In genomic region chr15:63610209-63610841, GRCh38 we compare ENCODE assay signal across 9 cellular contexts. TPM values are rescaled to one million over a fixed set of nuclear protein-coding genes. Genes with fewer than 3 reads are reported as not detected.
A peak's percentile ranks its signal among the peaks of the same experiment; 100 is the strongest.
DNase-seq lines count a peak whose midpoint lies in the region; ATAC-seq and TF ChIP-seq lines count a peak whose summit lies in the region.
"Had no signal": no experiment of that assay in that cellular context is flagged by ENCODE, and none has a peak within 500 bp of the region (broad histone marks: within the 10 kb centered on the region; RNA-seq: fewer than 3 reads in every experiment).

No MANE protein-coding gene starts in this region.

- 0 out of 2 replicates have a peak overlapping the region, but pooled peaks have one; percentile 29 for H2AFZ ChIP-seq in SK-N-SH (ENCODE audit: low read depth)

- DNase-seq in D341Med (ENCODE audit: low spot score) = peak; percentile 80
- peak; percentile 92 for DNase-seq in NAMALWA (ENCODE audit: low spot score)
- DNase-seq in SK-N-SH = peak; percentile 79
- peak; percentile 41 for DNase-seq in activated naive CD8-positive, alpha-beta T cell treated with anti-CD3 and anti-CD28 coated beads, Interleukin-2, amount 50 U/mL, for 16 hours (ENCODE audit: low read depth, low spot score)
- DNase-seq in Right ventricle myocardium superior = peak; percentile 65
- peak; percentile 92 for DNase-seq in pons (ENCODE audit: low spot score)
- DNase-seq in ureter (ENCODE audit: low spot score) = peak; percentile 79

- peak; percentile 87 for TF ChIP-seq RAD21 in SK-N-SH (IDR thresholded peaks at IDR 0.05; ENCODE audit: low read length)

- no peaks in the 10 kb centered on the region for H3K9me2 ChIP-seq in SK-N-SH

- H3K4me3 ChIP-seq in SK-N-SH (ENCODE audit: low read depth in 2 of 2, low read length in 1 of 2) = no peak overlapping the region; a peak in 1 of 4 replicates

- intact Hi-C loops in Right ventricle myocardium superior (cut with DNase I) = no loop called here

- ATAC-seq in GM21737 (IDR thresholded peaks at IDR 0.05; ENCODE audit: unreplicated experiment) (peak; percentile 69), Right ventricle myocardium superior (ENCODE audit: poor library complexity) (peak; percentile 77)

- no peaks in the 10 kb centered on the region for H3K27me3 ChIP-seq in SK-N-SH (ENCODE audit: insufficient read depth)

- H3K9ac ChIP-seq in SK-N-SH = no peak overlapping the region; the same call in 1 of the 2 replicates

- H3K4me1 ChIP-seq in SK-N-SH (ENCODE audit: control insufficient read depth in 1 of 2, insufficient read depth in 2 of 2, low read depth in 1 of 2, low read length in 1 of 2) = peaks cover 10 to 20% of the 10 kb centered on the region in 2 experiments

- no peaks in the 10 kb centered on the region for H3K9me3 ChIP-seq in SK-N-SH

- POLR2A ChIA-PET in SK-N-SH (lab: Yijun Ruan, JAX) = interaction anchor here (1.0 kb wide), 1 partner anchor 9 kb away, joined by 3 read pairs; no protein-coding TSS in a partner anchor

- H3K4me2 ChIP-seq in SK-N-SH = peak overlapping the region; percentile 54

- H3F3A ChIP-seq in SK-N-SH (replicated peaks; ENCODE audit: insufficient read depth) = peaks cover 18% of the 10 kb centered on the region

- no peak for TF ChIP-seq EP300 in SK-N-SH (IDR thresholded peaks at IDR 0.05; ENCODE audit: borderline replicate concordance in 1 of 2, low read depth in 1 of 2, low read length in 1 of 2)

- no peaks in the 10 kb centered on the region for H4K20me1 ChIP-seq in SK-N-SH (ENCODE audit: insufficient read depth)

- WGBS in SK-N-SH (ENCODE audit: low lambda C conversion rate) = 4% methylated on average over 6 of the region's 6 CpGs

- H3K79me2 ChIP-seq in SK-N-SH (ENCODE audit: insufficient read depth) = no peaks in the 10 kb centered on the region

- H3K36me3 ChIP-seq in SK-N-SH (replicated peaks in 1 of 2; ENCODE audit: control insufficient read depth in 1 of 2, insufficient read depth in 2 of 2, low read length in 1 of 2) = peaks cover 15 to 33% of the 10 kb centered on the region in 2 experiments

- H3K27ac ChIP-seq in SK-N-SH (ENCODE audit: low read depth in 2 of 2, low read length in 1 of 2) = peak overlapping the region; percentile 60 to 61
- H3K27ac ChIP-seq: epithelial cell of prostate had no signal

- CTCF ChIA-PET in SK-N-SH (lab: Yijun Ruan, JAX) = interaction anchor here (0.6 to 8.9 kb wide), 56 partner anchors 9 to 544 kb away, joined by 3 to 84 read pairs (median 3); partner anchors contain the start of gene FBXL22

- TF ChIP-seq CTCF in SK-N-SH (IDR thresholded peaks at IDR 0.05) = peak; percentile 78

TF ChIP-seq in SK-N-SH, 30 proteins besides CTCF, POLR2A, EP300 and RAD21:
- peak; percentile 9; the same call in 1 of the 2 replicates for TF ChIP-seq FOSL2 (IDR thresholded peaks at IDR 0.05; ENCODE audit: borderline replicate concordance, low read depth)
- TF ChIP-seq MAX (IDR thresholded peaks at IDR 0.05; ENCODE audit: low read depth) = peak; percentile 28; the same call in 1 of the 2 replicates
- TF ChIP-seq MEF2A (IDR thresholded peaks at IDR 0.05; ENCODE audit: borderline replicate concordance, low read depth) = no peak
- no peak for TF ChIP-seq EZH2phosphoT487 (IDR thresholded peaks at IDR 0.05; ENCODE audit: borderline replicate concordance, low read depth)
- peak; percentile 74 for TF ChIP-seq SMC3 (IDR thresholded peaks at IDR 0.05; ENCODE audit: low read depth, low read length)
TF ChIP-seq in SK-N-SH: peak in this region for 3.

RNA-seq across cellular contexts. Expression of gene FBXL22, which starts 13.1 kb away (rescaled TPM):
- polyA plus RNA-seq in SK-N-SH (2012; rRNA removed) = 0.08 and 0.10 TPM in 2 replicates
- polyA plus RNA-seq in SK-N-SH (2012; cell fraction: cytosol; rRNA removed) = 0.12 and 0.14 TPM in 2 replicates
- polyA plus RNA-seq in SK-N-SH (2012; cell fraction: nucleus; rRNA removed) = 0.08 and 0.09 TPM in 2 replicates
- total RNA-seq in Right ventricle myocardium superior (31.0 TPM), ureter (13.3 TPM)

Comparison
In these comparisons a context has a peak if more than half of its experiments do, and no peak if none do; other contexts are left out.
1. DNase-seq: peak in every context shown above with its lines; median percentile 92 in NAMALWA; 92 in pons; 80 in D341Med; 79 in SK-N-SH; 79 in ureter; 65 in Right ventricle myocardium superior; 41 in activated naive CD8-positive, alpha-beta T cell treated with anti-CD3 and anti-CD28 coated beads, Interleukin-2, amount 50 U/mL, for 16 hours.